ENCODE assay signal across 10 cellular contexts in the genomic region with DNA sequence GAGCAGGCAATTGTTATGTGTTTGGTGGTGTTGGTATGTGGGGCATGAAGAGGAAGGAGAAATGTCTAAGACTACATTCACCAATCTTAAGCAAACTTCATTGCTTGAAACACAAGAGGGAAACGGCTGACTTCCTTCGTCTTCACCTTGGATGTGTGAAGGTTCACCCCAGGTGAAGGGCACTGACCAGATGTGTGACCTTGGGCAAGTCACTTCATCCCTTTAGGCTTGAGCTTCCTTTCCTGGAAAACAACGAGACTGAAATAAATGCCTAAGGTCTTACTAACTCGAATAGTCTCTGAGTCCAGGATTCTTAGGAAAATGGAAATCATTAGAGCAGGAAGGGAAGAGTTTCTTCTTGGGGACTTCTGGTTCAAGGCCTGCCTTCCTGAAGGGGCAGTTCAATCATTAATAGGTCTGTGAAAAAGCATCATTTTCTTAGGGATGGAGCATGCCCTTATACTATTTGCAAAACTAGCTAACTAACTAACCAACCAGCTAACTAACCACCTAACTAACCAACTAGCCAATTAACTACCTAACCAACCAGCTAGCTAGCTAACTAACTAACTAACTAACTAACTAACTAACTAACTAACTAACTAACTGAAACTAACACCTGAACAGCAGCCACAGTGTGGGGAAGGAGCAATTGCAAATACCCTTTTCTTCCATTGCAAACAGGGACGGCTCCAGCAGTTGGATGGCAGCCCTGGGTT. TPM values are rescaled to one million over a fixed set of nuclear protein-coding genes. Genes with fewer than 3 reads are reported as not detected.
DNase-seq lines count a peak whose midpoint lies in the region; ATAC-seq and TF ChIP-seq lines count a peak whose summit lies in the region.
"Had no signal": no experiment of that assay in that cellular context is flagged by ENCODE, and none has a peak within 500 bp of the region (broad histone marks: within the 10 kb centered on the region; RNA-seq: fewer than 3 reads in every experiment).

No MANE protein-coding gene starts in this region.

- ATAC-seq in stimulated activated naive CD8-positive, alpha-beta T cell treated with anti-CD3 and anti-CD28 coated beads, Interleukin-15, amount 100 ng/mL, for 72 hours: no peak
- ATAC-seq in activated B cell treated with CpG ODN at 0.5 μM for 24 hours (ENCODE audit: low read depth): no peak

- H3K4me3 Mint-ChIP-seq in stimulated activated naive CD8-positive, alpha-beta T cell treated with anti-CD3 and anti-CD28 coated beads, Interleukin-15, Interleukin-2, amounts not matched to agents 100 ng/mL and 50 ng/mL, for 24 hours: no peak overlapping the region
- no peak overlapping the region for H3K4me3 Mint-ChIP-seq in stimulated activated naive CD8-positive, alpha-beta T cell treated with anti-CD3 and anti-CD28 coated beads, Interleukin-15, amount 100 ng/mL, for 72 hours
- H3K4me3 Mint-ChIP-seq in activated B cell treated with CpG ODN at 0.5 μM for 24 hours: no peak overlapping the region
- H3K4me3 Mint-ChIP-seq: endodermal cell had no signal

- no peak for TF ChIP-seq CTCF in activated B cell treated with CpG ODN at 0.5 μM for 24 hours (IDR thresholded peaks at IDR 0.05)

- peaks cover 8% of the 10 kb centered on the region for H3K27me3 Mint-ChIP-seq in stimulated activated naive CD8-positive, alpha-beta T cell treated with anti-CD3 and anti-CD28 coated beads, Interleukin-15, Interleukin-2, amounts not matched to agents 100 ng/mL and 50 ng/mL, for 24 hours
- H3K27me3 Mint-ChIP-seq in stimulated activated naive CD8-positive, alpha-beta T cell treated with anti-CD3 and anti-CD28 coated beads, Interleukin-15, amount 100 ng/mL, for 72 hours: no peaks in the 10 kb centered on the region
- H3K27me3 Mint-ChIP-seq in activated B cell treated with CpG ODN at 0.5 μM for 24 hours: peaks cover 6% of the 10 kb centered on the region

- peak overlapping the region; percentile 64 for H3K27ac Mint-ChIP-seq in stimulated activated naive CD8-positive, alpha-beta T cell treated with anti-CD3 and anti-CD28 coated beads, Interleukin-15, Interleukin-2, amounts not matched to agents 100 ng/mL and 50 ng/mL, for 24 hours
- no peak overlapping the region for H3K27ac Mint-ChIP-seq in stimulated activated naive CD8-positive, alpha-beta T cell treated with anti-CD3 and anti-CD28 coated beads, Interleukin-15, amount 100 ng/mL, for 72 hours
- peak overlapping the region; percentile 22 for H3K27ac Mint-ChIP-seq in activated B cell treated with CpG ODN at 0.5 μM for 24 hours
- H3K27ac Mint-ChIP-seq: endodermal cell had no signal

- intact Hi-C loops in activated B cell treated with CpG ODN at 0.5 μM for 24 hours (cut with micrococcal nuclease): loop anchor here (1.0 to 2.0 kb wide), 2 partner anchors 31 to 64 kb away; a partner anchor contains a TSS

- CTCF ChIA-PET in activated B cell treated with CpG ODN at 0.5 μM for 24 hours (lab: Charles Lee): no interaction called here

- POLR2A ChIA-PET in activated B cell treated with CpG ODN at 0.5 μM for 24 hours (lab: Charles Lee): no interaction called here

- no peaks in the 10 kb centered on the region for H3K36me3 Mint-ChIP-seq in stimulated activated naive CD8-positive, alpha-beta T cell treated with anti-CD3 and anti-CD28 coated beads, Interleukin-15, Interleukin-2, amounts not matched to agents 100 ng/mL and 50 ng/mL, for 24 hours (ENCODE audit: low read depth)
- no peaks in the 10 kb centered on the region for H3K36me3 Mint-ChIP-seq in activated B cell treated with CpG ODN at 0.5 μM for 24 hours (ENCODE audit: low read depth)

- H3K9me3 Mint-ChIP-seq in stimulated activated naive CD8-positive, alpha-beta T cell treated with anti-CD3 and anti-CD28 coated beads, Interleukin-15, Interleukin-2, amounts not matched to agents 100 ng/mL and 50 ng/mL, for 24 hours: no peaks in the 10 kb centered on the region
- H3K9me3 Mint-ChIP-seq in stimulated activated naive CD8-positive, alpha-beta T cell treated with anti-CD3 and anti-CD28 coated beads, Interleukin-15, amount 100 ng/mL, for 72 hours: peaks cover 5 to 7% of the 10 kb centered on the region in 2 donors
- peaks cover 2% of the 10 kb centered on the region for H3K9me3 Mint-ChIP-seq in activated B cell treated with CpG ODN at 0.5 μM for 24 hours

- peaks cover 24% of the 10 kb centered on the region for H3K4me1 Mint-ChIP-seq in stimulated activated naive CD8-positive, alpha-beta T cell treated with anti-CD3 and anti-CD28 coated beads, Interleukin-15, Interleukin-2, amounts not matched to agents 100 ng/mL and 50 ng/mL, for 24 hours (ENCODE audit: low read depth)
- peaks cover 22% of the 10 kb centered on the region for H3K4me1 Mint-ChIP-seq in stimulated activated naive CD8-positive, alpha-beta T cell treated with anti-CD3 and anti-CD28 coated beads, Interleukin-15, amount 100 ng/mL, for 72 hours
- peaks cover 17% of the 10 kb centered on the region for H3K4me1 Mint-ChIP-seq in activated B cell treated with CpG ODN at 0.5 μM for 24 hours
- H3K4me1 Mint-ChIP-seq: endodermal cell had no signal

- no peak for DNase-seq in stimulated activated naive CD8-positive, alpha-beta T cell treated with anti-CD3 and anti-CD28 coated beads, Interleukin-15, amount 100 ng/mL, for 72 hours
- DNase-seq in activated B cell treated with CpG ODN at 0.5 μM for 24 hours: no peak
- DNase-seq in islet precursor cell: peak; percentile 38
- no peak for DNase-seq in NCI-H1092 (lab: John Stamatoyannopoulos, UW)
- DNase-seq in SW 1271 (lab: John Stamatoyannopoulos, UW): no peak
- no peak for DNase-seq in AG20443 (ENCODE audit: low spot score)
- no peak for DNase-seq in cortex of kidney (lab: John Stamatoyannopoulos, UW)
- DNase-seq: occipital lobe had no signal

RNA-seq across cellular contexts. Expression of a gene that starts 31.5 kb away (rescaled TPM):
- total RNA-seq in activated B cell treated with CpG ODN at 0.5 μM for 24 hours: 0.39 TPM in 1 of 2 replicates, not detected in the other

Comparison
In these comparisons a context has a peak if more than half of its experiments do, and no peak if none do; other contexts are left out.
1. H3K27ac Mint-ChIP-seq: peak in stimulated activated naive CD8-positive, alpha-beta T cell treated with anti-CD3 and anti-CD28 coated beads, Interleukin-15, Interleukin-2, amounts not matched to agents 100 ng/mL and 50 ng/mL, for 24 hours (single experiment) and activated B cell treated with CpG ODN at 0.5 μM for 24 hours (single experiment); none in stimulated activated naive CD8-positive, alpha-beta T cell treated with anti-CD3 and anti-CD28 coated beads, Interleukin-15, amount 100 ng/mL, for 72 hours (0 of 2).